ENCODE assay signal across 25 cellular contexts in genomic region chr5:33494476-33494875, GRCh38.
"Had no signal": no experiment of that assay in that cellular context is flagged by ENCODE, and none has a peak within 500 bp of the region (broad histone marks: within the 10 kb centered on the region; RNA-seq: fewer than 3 reads in every experiment).

No MANE protein-coding gene starts in this region.

- H3K4me3 ChIP-seq: heart right ventricle, left ventricle myocardium inferior, lung, right lobe of liver, testis, transverse colon had no signal

- ATAC-seq: activated T-cell treated with anti-CD3 and anti-CD28 coated beads, Interleukin-2, amount 50 U/mL, for 4 hours; activated T-helper 17 cell treated with anti-CD3 and anti-CD28 coated beads, Interleukin-2, amount 50 U/mL, for 72 hours; heart right ventricle; natural killer cell treated with Interleukin-12 subunit alpha and Interleukin-12 subunit beta and Interleukin-15 and Interleukin-18, amount 100 ng/mL, for 72 hours; right lobe of liver; stimulated activated naive CD8-positive, alpha-beta T cell treated with anti-CD3 and anti-CD28 coated beads, Interleukin-15, Interleukin-2, amounts not matched to agents 100 U/mL and 50 U/mL, for 24 hours; WTC11 had no signal

- H3K36me3 ChIP-seq: heart right ventricle, left ventricle myocardium inferior, right lobe of liver, transverse colon had no signal

- H3K27me3 ChIP-seq: heart right ventricle, right lobe of liver, testis, transverse colon had no signal

- DNase-seq: activated CD4-positive, alpha-beta memory T cell treated with anti-CD3 and anti-CD28 coated beads, Interleukin-2, amount 10 ng/mL, durations not matched to agents 7 days and 5 days; activated CD4-positive, alpha-beta T cell treated with anti-CD3 and anti-CD28 coated beads for 1 hour; activated CD4-positive, alpha-beta T cell treated with anti-CD3 and anti-CD28 coated beads, Interleukin-2, amount 10 ng/mL, durations not matched to agents 7 days and 5 days; activated CD8-positive, alpha-beta memory T cell treated with anti-CD3 and anti-CD28 coated beads, Interleukin-2, amount 50 U/mL, for 48 hours; activated gamma-delta T cell treated with Interleukin-2 at 50 U/mL for 16 hours; activated naive CD4-positive, alpha-beta T cell treated with anti-CD3 and anti-CD28 coated beads, Interleukin-2, amount 50 U/mL, for 16 hours; activated T-cell treated with anti-CD3 and anti-CD28 coated beads, Interleukin-2, amount 50 U/mL, for 4 hours; amygdala; central memory CD4-positive, alpha-beta T cell; effector CD4-positive, alpha-beta T cell; erythroblast; foreskin melanocyte; heart right ventricle; left ventricle myocardium inferior; mesendoderm; right lobe of liver; stimulated activated CD4-positive, alpha-beta T cell treated with anti-CD3 and anti-CD28 coated beads, Interleukin-2, amount 100 ng/mL, for 48 hours; stimulated activated naive CD8-positive, alpha-beta T cell treated with anti-CD3 and anti-CD28 coated beads, Interleukin-15, Interleukin-2, amounts not matched to agents 100 U/mL and 50 U/mL, for 24 hours; T-helper 2 cell; testis; transverse colon had no signal
